In genomic region chr10:124011464-124011863, GRCh38 we compare ENCODE assay signal across 27 cellular contexts.
DNase-seq lines count a peak whose midpoint lies in the region; ATAC-seq and TF ChIP-seq lines count a peak whose summit lies in the region.
"Had no signal": no experiment of that assay in that cellular context is flagged by ENCODE, and none has a peak within 500 bp of the region (broad histone marks: within the 10 kb centered on the region; RNA-seq: fewer than 3 reads in every experiment).

No MANE protein-coding gene starts in this region.

- H3K36me3 ChIP-seq in lower lobe of right lung (peaks cover 54% of the 10 kb centered on the region), stomach (peaks cover 0 to 72% (median 57%) of the 10 kb centered on the region in 4 donors)

- H3K4me3 ChIP-seq in lower lobe of right lung (no peak overlapping the region), stomach (no peak overlapping the region)
- H3K4me3 ChIP-seq: body of pancreas, left lung, upper lobe of left lung had no signal

- WGBS in stomach, 5 donors = 76 to 92% (median 85%) methylated on average over 11 of the region's 11 CpGs

- TF ChIP-seq CTCF in endothelial cell (IDR thresholded peaks at IDR 0.05; ENCODE audit: unreplicated experiment) (no peak), lower lobe of right lung (IDR thresholded peaks at IDR 0.05) (no peak), stomach (IDR thresholded peaks at IDR 0.05) (no peak), natural killer cell (IDR thresholded peaks at IDR 0.05) (no peak)

- DNase-seq in M059J (ENCODE audit: low read depth) (peak; percentile 67), endothelial cell (ENCODE audit: low spot score) (no peak), lower lobe of right lung (peak; percentile 35), stomach (no peak), natural killer cell (no peak), NCI-H1930 (lab: John Stamatoyannopoulos, UW) (no peak), iPS-NIHi7 (ENCODE audit: extremely low spot score) (no peak), SW480 (ENCODE audit: low spot score) (no peak)
- DNase-seq: activated CD4-positive, alpha-beta T cell treated with anti-CD3 and anti-CD28 coated beads for 4 hours; activated CD8-positive, alpha-beta T cell treated with anti-CD3 and anti-CD28 coated beads, Interleukin-2, amount 10 ng/mL, durations not matched to agents 7 days and 5 days; activated naive CD4-positive, alpha-beta T cell treated with anti-CD3 and anti-CD28 coated beads for 36 hours; body of pancreas; Calu3; cerebellar nuclear complex; DMS79 treated with DMSO at 0.1 percent for 48 hours; KG1; NCI-H1436 treated with DMSO at 0.1 percent for 48 hours; NCI-H2107; NCI-H345; NCI-H69; stimulated activated CD4-positive, alpha-beta T cell treated with anti-CD3 and anti-CD28 coated beads, Interleukin-15, amount 100 ng/mL, for 24 hours; stimulated activated CD4-positive, alpha-beta T cell treated with anti-CD3 and anti-CD28 coated beads, Interleukin-4, amount 100 ng/mL, for 4 hours; T1000 had no signal

- H3K4me1 Mint-ChIP-seq in endothelial cell (ENCODE audit: unreplicated experiment) (peaks cover 16% of the 10 kb centered on the region), natural killer cell (no peaks in the 10 kb centered on the region)

- H3K27ac ChIP-seq in lower lobe of right lung (no peak overlapping the region), stomach (peak overlapping the region in 3 of 5 donors; percentile 37 to 83 (median 64))
- H3K27ac ChIP-seq: body of pancreas, left lung, upper lobe of left lung, VCaP had no signal

- ATAC-seq in lower lobe of right lung (no peak), natural killer cell (no peak)
- ATAC-seq: activated CD8-positive, alpha-beta T cell treated with anti-CD3 and anti-CD28 coated beads, Interleukin-2, amount 10 ng/mL, durations not matched to agents 7 days and 5 days had no signal

- H3K36me3 Mint-ChIP-seq in endothelial cell (ENCODE audit: low read depth, unreplicated experiment) (peaks cover 66% of the 10 kb centered on the region), natural killer cell (no peaks in the 10 kb centered on the region)

- TF ChIP-seq EP300 in stomach (IDR thresholded peaks at IDR 0.05) = no peak

- H3K4me3 Mint-ChIP-seq in endothelial cell (ENCODE audit: unreplicated experiment) (peak overlapping the region; percentile 48), natural killer cell (no peak overlapping the region)
- H3K4me3 Mint-ChIP-seq: activated CD8-positive, alpha-beta T cell treated with anti-CD3 and anti-CD28 coated beads, Interleukin-2, amount 10 ng/mL, durations not matched to agents 7 days and 5 days; activated naive CD4-positive, alpha-beta T cell treated with anti-CD3 and anti-CD28 coated beads for 36 hours had no signal

- H3K27me3 ChIP-seq in lower lobe of right lung (ENCODE audit: low read depth) (no peaks in the 10 kb centered on the region), stomach (no peaks in the 10 kb centered on the region)
- H3K27me3 ChIP-seq: body of pancreas, left lung, upper lobe of left lung had no signal

- H3K27ac Mint-ChIP-seq in endothelial cell (ENCODE audit: unreplicated experiment) (peak overlapping the region; percentile 52), natural killer cell (no peak overlapping the region)
- H3K27ac Mint-ChIP-seq: activated CD8-positive, alpha-beta T cell treated with anti-CD3 and anti-CD28 coated beads, Interleukin-2, amount 10 ng/mL, durations not matched to agents 7 days and 5 days; activated naive CD4-positive, alpha-beta T cell treated with anti-CD3 and anti-CD28 coated beads for 36 hours; progenitor cell of endocrine pancreas had no signal

- H3K4me1 ChIP-seq in lower lobe of right lung (no peaks in the 10 kb centered on the region), stomach (peaks cover 0 to 35% (median 10%) of the 10 kb centered on the region in 4 donors)
- H3K4me1 ChIP-seq: body of pancreas had no signal

- H3K27me3 Mint-ChIP-seq in endothelial cell (ENCODE audit: unreplicated experiment) = peaks cover 13% of the 10 kb centered on the region
- peaks cover 0 to 6% of the 10 kb centered on the region in 2 donors for H3K27me3 Mint-ChIP-seq in natural killer cell (ENCODE audit: low read depth in 2 of 2)
- H3K27me3 Mint-ChIP-seq: progenitor cell of endocrine pancreas had no signal

- no peak for TF ChIP-seq POLR2A in stomach (IDR thresholded peaks at IDR 0.05)

- intact Hi-C loops in lower lobe of right lung (cut with DNase I) = no loop called here
- intact Hi-C loops in stomach (cut with DNase I; ENCODE audit: low total_unique reads) = no loop called here
- intact Hi-C loops in natural killer cell (cut with micrococcal nuclease) = no loop called here

- H3K9me3 Mint-ChIP-seq in endothelial cell (ENCODE audit: unreplicated experiment) (no peaks in the 10 kb centered on the region), natural killer cell (no peaks in the 10 kb centered on the region)

- H3K9me3 ChIP-seq in lower lobe of right lung = no peaks in the 10 kb centered on the region
- peaks cover 0 to 4% (median 0%) of the 10 kb centered on the region in 4 donors for H3K9me3 ChIP-seq in stomach
- H3K9me3 ChIP-seq: body of pancreas, left lung, upper lobe of left lung had no signal

Comparison
In these comparisons a context has a peak if more than half of its experiments do, and no peak if none do; other contexts are left out.
1. DNase-seq: peak in M059J (single experiment) and lower lobe of right lung (single experiment); none in endothelial cell (single experiment), stomach (single experiment), natural killer cell (single experiment), NCI-H1930 (0 of 2), iPS-NIHi7 (single experiment) and SW480 (single experiment).